1 cellular context compared by ENCODE assay signal in genomic region chrX:12844319-12844718, GRCh38.
TF ChIP-seq lines count a peak whose summit lies in the region.

No MANE protein-coding gene starts in this region.

TF ChIP-seq in HepG2, 621 proteins besides CTCF, POLR2A, EP300 and RAD21:
- no peak for TF ChIP-seq CREB1 (IDR thresholded peaks at IDR 0.05)
- TF ChIP-seq CREB1 (CRISPR knock-in tag; IDR thresholded peaks at IDR 0.05), result 0 out of 2 replicates have a peak, but pooled peaks have one; percentile 10
- no peak for TF ChIP-seq SUZ12 (IDR thresholded peaks at IDR 0.05; ENCODE audit: low read depth, low read length)
